In the genomic region with DNA sequence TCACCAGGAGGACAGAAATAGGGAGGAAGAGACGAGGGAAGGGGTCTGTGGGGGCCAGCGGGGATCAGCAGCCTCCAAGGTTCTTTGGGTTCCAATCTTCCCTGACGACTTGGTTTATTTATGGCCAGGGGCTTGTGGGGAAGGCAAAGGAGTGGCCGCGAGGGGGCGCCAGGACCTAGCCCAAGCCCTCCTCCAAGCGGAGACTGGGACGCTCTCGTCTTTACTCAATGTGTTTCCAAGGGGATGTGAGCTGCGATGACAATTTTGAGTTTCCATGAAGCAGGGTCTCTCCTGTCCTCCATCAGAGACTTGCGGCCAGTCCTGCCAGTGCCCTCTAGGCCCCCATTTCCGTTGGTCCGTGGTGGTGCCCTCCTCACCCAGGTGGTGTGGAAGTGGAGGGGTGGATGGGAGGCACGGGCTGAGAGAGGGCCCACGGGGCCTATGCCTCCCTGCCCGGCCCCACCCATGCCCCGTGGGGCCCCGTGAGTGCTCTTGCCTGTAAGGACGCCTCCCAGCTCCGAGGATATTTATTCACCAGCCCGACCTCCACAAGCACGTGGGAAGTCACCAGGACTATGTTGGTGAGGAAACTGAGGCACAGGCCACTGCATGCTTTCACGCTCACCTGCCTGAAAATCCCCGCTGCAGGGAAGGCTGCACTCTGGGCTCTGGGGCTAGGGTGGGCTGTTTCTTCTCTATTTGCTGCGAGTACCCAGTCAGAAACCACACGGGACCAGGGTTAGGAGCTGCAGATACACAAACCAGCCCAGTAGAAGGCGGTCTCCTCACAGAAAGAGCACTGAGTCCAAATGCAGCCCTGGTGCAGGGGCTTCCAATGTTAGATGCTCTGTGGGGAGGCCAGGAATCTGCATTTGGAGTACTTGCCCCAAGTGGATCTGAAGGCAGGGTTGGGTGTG, we compare ENCODE assay signal across 9 cellular contexts. TPM values are rescaled to one million over a fixed set of nuclear protein-coding genes. Genes with fewer than 3 reads are reported as not detected.
DNase-seq lines count a peak whose midpoint lies in the region; ATAC-seq, FAIRE-seq and TF ChIP-seq lines count a peak whose summit lies in the region.
"Had no signal": no experiment of that assay in that cellular context is flagged by ENCODE, and none has a peak within 500 bp of the region (broad histone marks: within the 10 kb centered on the region; RNA-seq: fewer than 3 reads in every experiment).

No MANE protein-coding gene starts in this region.

- no peak overlapping the region for H3K27ac ChIP-seq in tibial artery

- H3K36me3 Mint-ChIP-seq in activated T-helper 17 cell treated with anti-CD3 and anti-CD28 coated beads, Interleukin-2, amount 50 U/mL, for 72 hours (ENCODE audit: low read depth): no peaks in the 10 kb centered on the region
- peaks cover 3% of the 10 kb centered on the region for H3K36me3 Mint-ChIP-seq in osteocyte (ENCODE audit: unreplicated experiment)
- H3K36me3 Mint-ChIP-seq: activated naive CD8-positive, alpha-beta T cell had no signal

- H3K36me3 ChIP-seq in tibial artery: no peaks in the 10 kb centered on the region

- FAIRE-seq in RCC 7860 (lab: Jason Lieb, UNC): peak; percentile 10

- TF ChIP-seq CTCF in LNCAP (IDR thresholded peaks at IDR 0.05) (peak; percentile 87), osteocyte (IDR thresholded peaks at IDR 0.05) (peak; percentile 94), tibial artery (IDR thresholded peaks at IDR 0.05) (peak; percentile 76 to 87)

- H3K9me3 ChIP-seq in tibial artery: peaks cover 0 to 4% (median 0%) of the 10 kb centered on the region in 3 donors

- H3K4me3 ChIP-seq in tibial artery: no peak overlapping the region

- peaks cover 32% of the 10 kb centered on the region for H3K27me3 Mint-ChIP-seq in activated T-helper 17 cell treated with anti-CD3 and anti-CD28 coated beads, Interleukin-2, amount 50 U/mL, for 72 hours
- peaks cover 46% of the 10 kb centered on the region for H3K27me3 Mint-ChIP-seq in osteocyte (ENCODE audit: unreplicated experiment)

- peaks cover 0 to 70% of the 10 kb centered on the region in 2 donors for H3K27me3 ChIP-seq in tibial artery

- DNase-seq in DMS114 treated with DMSO at 0.1 percent for 48 hours (lab: John Stamatoyannopoulos, UW; ENCODE audit: unreplicated experiment): peak; percentile 86
- DNase-seq in RCC 7860 (ENCODE audit: low spot score): peak; percentile 64
- DNase-seq in fibroblast of the conjunctiva (ENCODE audit: low read depth): peak; percentile 72
- peak; percentile 94 for DNase-seq in osteocyte (ENCODE audit: extremely low spot score, unreplicated experiment)
- peak; percentile 69 to 81 for DNase-seq in tibial artery

- intact Hi-C loops in tibial artery (cut with DNase I; ENCODE audit: low total_unique reads): loop anchor here (2.0 to 10.0 kb wide), 2 partner anchors 189 to 269 kb away; no protein-coding TSS in a partner anchor

- ATAC-seq in activated T-helper 17 cell treated with anti-CD3 and anti-CD28 coated beads, Interleukin-2, amount 50 U/mL, for 72 hours (replicated peaks): peak; percentile 84
- ATAC-seq in HG03139 (IDR thresholded peaks at IDR 0.05; ENCODE audit: unreplicated experiment): no peak

- no peak overlapping the region for H3K4me3 Mint-ChIP-seq in activated T-helper 17 cell treated with anti-CD3 and anti-CD28 coated beads, Interleukin-2, amount 50 U/mL, for 72 hours
- H3K4me3 Mint-ChIP-seq in osteocyte (ENCODE audit: unreplicated experiment): no peak overlapping the region
- H3K4me3 Mint-ChIP-seq: activated naive CD8-positive, alpha-beta T cell had no signal

- H3K4me1 Mint-ChIP-seq in activated T-helper 17 cell treated with anti-CD3 and anti-CD28 coated beads, Interleukin-2, amount 50 U/mL, for 72 hours: no peaks in the 10 kb centered on the region
- peaks cover 5% of the 10 kb centered on the region for H3K4me1 Mint-ChIP-seq in osteocyte (ENCODE audit: unreplicated experiment)

- no peak overlapping the region for H3K27ac Mint-ChIP-seq in activated T-helper 17 cell treated with anti-CD3 and anti-CD28 coated beads, Interleukin-2, amount 50 U/mL, for 72 hours
- H3K27ac Mint-ChIP-seq in osteocyte (ENCODE audit: unreplicated experiment): no peak overlapping the region
- H3K27ac Mint-ChIP-seq: activated naive CD8-positive, alpha-beta T cell had no signal

- no peaks in the 10 kb centered on the region for H3K9me3 Mint-ChIP-seq in activated T-helper 17 cell treated with anti-CD3 and anti-CD28 coated beads, Interleukin-2, amount 50 U/mL, for 72 hours
- H3K9me3 Mint-ChIP-seq in osteocyte (ENCODE audit: unreplicated experiment): peaks cover 4% of the 10 kb centered on the region

- peaks cover 0 to 5% (median 0%) of the 10 kb centered on the region in 4 donors for H3K4me1 ChIP-seq in tibial artery

RNA-seq across cellular contexts. Expression of gene DMRTB1, which starts 26.5 kb away (rescaled TPM):
- total RNA-seq in activated T-helper 17 cell treated with anti-CD3 and anti-CD28 coated beads, Interleukin-2, amount 50 U/mL, for 72 hours: not detected
- total RNA-seq in osteocyte: not detected in 2 replicates
